In genomic region chr3:100609963-100610362, GRCh38 we compare ENCODE assay signal across 20 cellular contexts. TPM values are rescaled to one million over a fixed set of nuclear protein-coding genes. Genes with fewer than 3 reads are reported as not detected.
DNase-seq lines count a peak whose midpoint lies in the region; FAIRE-seq and TF ChIP-seq lines count a peak whose summit lies in the region.
"Had no signal": no experiment of that assay in that cellular context is flagged by ENCODE, and none has a peak within 500 bp of the region (broad histone marks: within the 10 kb centered on the region; RNA-seq: fewer than 3 reads in every experiment).

No MANE protein-coding gene starts in this region.

- H3K4me1 ChIP-seq in colonic mucosa, result no peaks in the 10 kb centered on the region
- no peaks in the 10 kb centered on the region for H3K4me1 ChIP-seq in rectal smooth muscle tissue (ENCODE audit: control insufficient read depth, insufficient read depth, low read length)

- no peak for TF ChIP-seq CTCF in colonic mucosa (IDR thresholded peaks at IDR 0.05)

- H3K4me3 ChIP-seq in colonic mucosa, result no peak overlapping the region
- H3K4me3 ChIP-seq in rectal smooth muscle tissue (ENCODE audit: low read length), result peak overlapping the region; percentile 30
- H3K4me3 ChIP-seq: A549, GM23248 had no signal

- DNase-seq in Ammon's horn (ENCODE audit: low spot score) (peak; percentile 17), GM12891 (ENCODE audit: insufficient read length, low spot score) (no peak), colonic mucosa (no peak), ACHN (no peak), LoVo (ENCODE audit: low spot score) (no peak), NCI-H1048 (lab: John Stamatoyannopoulos, UW) (no peak), germinal center (ENCODE audit: low spot score) (no peak)
- DNase-seq: C1 segment of cervical spinal cord, GM23248, HCEC 1CT, NCI-H1694 treated with DMSO at 0.1 percent for 48 hours, NCI-H2107, NCI-H2227 treated with DMSO at 0.1 percent for 48 hours, NCI-H510A treated with DMSO at 0.1 percent for 48 hours, Right ventricle myocardium superior had no signal

- H3K27me3 ChIP-seq in colonic mucosa (no peaks in the 10 kb centered on the region), rectal smooth muscle tissue (ENCODE audit: control insufficient read depth, insufficient read depth, low read length) (no peaks in the 10 kb centered on the region)

- TF ChIP-seq POLR2A in GM12891 (IDR thresholded peaks at IDR 0.05; ENCODE audit: low read depth, low read length), result no peak

- H3K9ac ChIP-seq in colonic mucosa (ENCODE audit: low read depth in 2 of 2, low read length in 2 of 2) (no peak overlapping the region), rectal smooth muscle tissue (ENCODE audit: low read length) (no peak overlapping the region)
- H3K9ac ChIP-seq: GM23248 had no signal

- no peaks in the 10 kb centered on the region for H3K36me3 ChIP-seq in colonic mucosa
- H3K36me3 ChIP-seq in rectal smooth muscle tissue (ENCODE audit: control insufficient read depth, insufficient read depth, low read length), result no peaks in the 10 kb centered on the region

- intact Hi-C loops in colonic mucosa (cut with DNase I), result no loop called here

- H3K9me3 ChIP-seq in colonic mucosa, result no peaks in the 10 kb centered on the region
- H3K9me3 ChIP-seq: A549 had no signal

- peak; percentile 41 for FAIRE-seq in GM12891 (lab: Jason Lieb, UNC)
- FAIRE-seq: A549, HTR-8/SVneo had no signal

- H3K27ac ChIP-seq in colonic mucosa (peak overlapping the region; percentile 35), rectal smooth muscle tissue (ENCODE audit: low read depth, low read length) (no peak overlapping the region)
- H3K27ac ChIP-seq: A549, GM23248 had no signal

- in situ Hi-C loops in ACHN (cut with HindIII; ENCODE audit: low pct_ligation_motif_present, low pct_unique_long_range_greater_than_20kb, low sequenced_read_pairs), result no loop called here

TF ChIP-seq in GM12891, 5 proteins besides CTCF, POLR2A, EP300 and RAD21:
- TF ChIP-seq POU2F2 (IDR thresholded peaks at IDR 0.05; ENCODE audit: low read depth, low read length) (no peak), SPI1 (IDR thresholded peaks at IDR 0.05; ENCODE audit: low read depth, low read length) (no peak), POLR2AphosphoS5 (IDR thresholded peaks at IDR 0.05; ENCODE audit: low read depth, low read length) (no peak), PAX5 (IDR thresholded peaks at IDR 0.05; ENCODE audit: insufficient read depth, low read length, severe bottlenecking) (no peak), TAF1 (IDR thresholded peaks at IDR 0.05; ENCODE audit: low read depth, low read length) (no peak)

RNA-seq across cellular contexts. Expression of gene ADGRG7, which starts 0.6 kb away (rescaled TPM):
- polyA plus RNA-seq in GM12891 (2012; ENCODE audit: low read depth, missing spikeins), result not detected
- 10 to 100 TPM in 1 of 2 donors, 1 to 10 TPM in 1; 3.2 to 13.4 TPM for total RNA-seq in colonic mucosa
- total RNA-seq: Daoy, GM23248, Right ventricle myocardium superior had no signal
- polyA plus RNA-seq: GM23248, IgD-negative memory B cell had no signal
